Comparison of ENCODE assay signal across 10 cellular contexts in genomic region chr2:26179446-26179907, GRCh38. TPM values are rescaled to one million over a fixed set of nuclear protein-coding genes. Genes with fewer than 3 reads are reported as not detected.
DNase-seq lines count a peak whose midpoint lies in the region; ATAC-seq, FAIRE-seq and TF ChIP-seq lines count a peak whose summit lies in the region.
"Had no signal": no experiment of that assay in that cellular context is flagged by ENCODE, and none has a peak within 500 bp of the region (broad histone marks: within the 10 kb centered on the region; RNA-seq: fewer than 3 reads in every experiment).

No MANE protein-coding gene starts in this region.

- peak overlapping the region; percentile 51; the same call in 1 of the 2 replicates for H3K4me3 ChIP-seq in AG10803 (ENCODE audit: low read length)

- H3K9me3 Mint-ChIP-seq in IgD-negative memory B cell = no peaks in the 10 kb centered on the region
- H3K9me3 Mint-ChIP-seq in naive B cell = no peaks in the 10 kb centered on the region

- H3K4me1 Mint-ChIP-seq in IgD-negative memory B cell (peaks cover 1 to 7% (median 6%) of the 10 kb centered on the region in 3 donors), naive B cell (peaks cover 8 to 24% (median 11%) of the 10 kb centered on the region in 3 donors)

- H3K4me3 Mint-ChIP-seq in IgD-negative memory B cell = peak overlapping the region; percentile 47 to 89 (median 80)
- peak overlapping the region in 7 of 8 donors; percentile 8 to 85 (median 67) for H3K4me3 Mint-ChIP-seq in naive B cell

- H3K27me3 Mint-ChIP-seq in IgD-negative memory B cell (peaks cover 22% of the 10 kb centered on the region), naive B cell (peaks cover 36 to 65% (median 56%) of the 10 kb centered on the region in 3 donors)

- no peak for FAIRE-seq in HTR-8/SVneo (lab: Jason Lieb, UNC)
- FAIRE-seq: G401.6 had no signal

- DNase-seq in AG10803 (ENCODE audit: low read depth) = no peak
- DNase-seq in ecto neural progenitor cell (ENCODE audit: low spot score) = peak; percentile 63
- no peak for DNase-seq in naive B cell
- no peak for DNase-seq in HTR-8/SVneo (ENCODE audit: insufficient read length, low spot score)
- no peak for DNase-seq in putamen (ENCODE audit: low spot score)

- no peak for TF ChIP-seq CTCF in AG10803 (conservative IDR thresholded peaks at IDR 0.05; ENCODE audit: low read length)

- H3K36me3 Mint-ChIP-seq in IgD-negative memory B cell (no peaks in the 10 kb centered on the region), naive B cell (peaks cover 0 to 8% of the 10 kb centered on the region in 2 donors)

- peak in 1 of 2 donors; percentile 13 for ATAC-seq in naive B cell (ENCODE audit: low read depth in 2 of 2)
- ATAC-seq in GM18909 (IDR thresholded peaks at IDR 0.05; ENCODE audit: poor library complexity, unreplicated experiment) = no peak
- no peak for ATAC-seq in GM18520 (IDR thresholded peaks at IDR 0.05; ENCODE audit: unreplicated experiment)
- ATAC-seq: HCT116 had no signal

- H3K27ac Mint-ChIP-seq in IgD-negative memory B cell = no peak overlapping the region
- H3K27ac Mint-ChIP-seq in naive B cell = no peak overlapping the region

RNA-seq across cellular contexts. Expression of gene GAREM2, which starts 6.6 kb away (rescaled TPM):
- polyA plus RNA-seq in IgD-negative memory B cell = 0.19 TPM
- 1 to 10 TPM in 2 of 6 donors, under 1 TPM in 2, not detected in 2; 0.29 to 2.1 (median 0.79) TPM for polyA plus RNA-seq in naive B cell (ENCODE audit: low read depth in 6 of 6)
